8 cellular contexts compared by ENCODE assay signal in the genomic region with DNA sequence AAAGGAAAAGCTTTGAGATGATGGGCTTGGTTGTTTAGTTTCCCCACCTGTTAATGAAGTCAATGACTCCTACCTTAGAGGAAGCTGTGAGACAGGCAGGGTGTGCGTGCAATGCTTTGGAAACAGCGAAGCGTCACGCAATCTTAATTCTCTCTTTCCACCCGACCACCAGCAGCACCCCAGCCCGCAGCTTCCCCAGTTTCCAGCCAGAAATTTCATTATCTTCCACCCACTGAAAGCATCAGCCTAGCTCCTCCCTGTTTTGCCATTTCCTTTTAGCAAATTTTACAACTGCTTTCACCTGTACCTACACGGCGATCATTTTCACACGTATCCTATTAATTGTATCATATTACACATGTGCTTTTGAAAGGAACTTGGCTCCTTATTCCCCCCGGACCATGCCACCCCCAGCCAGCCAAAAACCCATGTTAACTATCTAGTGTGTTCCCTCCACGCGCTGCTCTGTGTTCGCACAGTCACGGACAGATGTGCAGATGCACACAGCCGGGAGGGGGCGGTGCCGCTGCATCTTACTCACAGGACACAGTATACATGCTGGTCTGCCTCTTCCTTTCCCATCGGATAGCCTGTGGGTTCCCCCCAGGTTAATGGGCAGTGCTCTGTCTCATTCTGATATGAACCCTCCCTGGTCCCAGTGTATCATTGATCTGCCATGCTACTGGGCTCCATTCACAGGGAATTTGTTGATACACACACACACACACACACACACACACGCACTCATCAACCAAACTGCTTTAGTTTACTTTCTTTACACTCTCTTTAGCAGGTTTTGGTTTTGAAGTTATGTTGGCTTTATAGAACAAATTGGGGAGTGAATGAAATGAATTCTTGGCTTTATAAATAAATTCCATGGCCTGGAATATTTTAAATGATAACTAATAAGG. TPM values are rescaled to one million over a fixed set of nuclear protein-coding genes. Genes with fewer than 3 reads are reported as not detected.
DNase-seq lines count a peak whose midpoint lies in the region; ATAC-seq and TF ChIP-seq lines count a peak whose summit lies in the region.

No MANE protein-coding gene starts in this region.

- H3K4me1 Mint-ChIP-seq in activated CD4-positive, alpha-beta T cell treated with anti-CD3 and anti-CD28 coated beads, Interleukin-2, amount 10 ng/mL, durations not matched to agents 24 days and 14 days = peaks cover 7% of the 10 kb centered on the region
- peaks cover 0 to 5% (median 0%) of the 10 kb centered on the region in 7 donors for H3K4me1 Mint-ChIP-seq in naive thymus-derived CD4-positive, alpha-beta T cell

- TF ChIP-seq CTCF in GM12874 (IDR thresholded peaks at IDR 0.05; ENCODE audit: insufficient read depth, low read depth, low read length) (peak; percentile 69), tibial artery (IDR thresholded peaks at IDR 0.05) (peak; percentile 6 to 28)

- no peak overlapping the region for H3K9ac ChIP-seq in duodenal mucosa (ENCODE audit: low read depth in 1 of 2, low read length in 2 of 2)

- H3K4me1 ChIP-seq in duodenal mucosa (ENCODE audit: control insufficient read depth in 1 of 2, insufficient read depth in 2 of 2, low read length in 2 of 2) = no peaks in the 10 kb centered on the region
- H3K4me1 ChIP-seq in naive thymus-derived CD4-positive, alpha-beta T cell (ENCODE audit: control insufficient read depth in 2 of 2, insufficient read depth in 2 of 2, low read length in 2 of 2) = no peaks in the 10 kb centered on the region
- peaks cover 0 to 29% (median 16%) of the 10 kb centered on the region in 4 donors for H3K4me1 ChIP-seq in tibial artery

- H3K4me3 ChIP-seq in duodenal mucosa (ENCODE audit: low read depth in 1 of 2, low read length in 2 of 2) = peak overlapping the region; percentile 54 to 62
- H3K4me3 ChIP-seq in naive thymus-derived CD4-positive, alpha-beta T cell (ENCODE audit: low read length) = no peak overlapping the region
- no peak overlapping the region for H3K4me3 ChIP-seq in tibial artery

- CTCF ChIA-PET in naive thymus-derived CD4-positive, alpha-beta T cell (lab: Charles Lee) = interaction anchor here (0.7 to 1.4 kb wide), 3 partner anchors 281 to 452 kb away, joined by 3 to 13 read pairs (median 4); no protein-coding TSS in a partner anchor

- POLR2A ChIA-PET in naive thymus-derived CD4-positive, alpha-beta T cell (lab: Charles Lee) = no interaction called here

- H3K27ac ChIP-seq in duodenal mucosa (ENCODE audit: low read depth, low read length) (no peak overlapping the region), tibial artery (no peak overlapping the region)
- no peak overlapping the region for H3K27ac ChIP-seq in naive thymus-derived CD4-positive, alpha-beta T cell (ENCODE audit: low read depth, low read length)

- H3K36me3 ChIP-seq in duodenal mucosa (ENCODE audit: control insufficient read depth in 1 of 2, insufficient read depth in 2 of 2, low read length in 2 of 2) (no peaks in the 10 kb centered on the region), tibial artery (no peaks in the 10 kb centered on the region)
- no peaks in the 10 kb centered on the region for H3K36me3 ChIP-seq in naive thymus-derived CD4-positive, alpha-beta T cell (ENCODE audit: control insufficient read depth in 2 of 3, insufficient read depth in 3 of 3, low read length in 3 of 3)

- H3K36me3 Mint-ChIP-seq in activated CD4-positive, alpha-beta T cell treated with anti-CD3 and anti-CD28 coated beads, Interleukin-2, amount 10 ng/mL, durations not matched to agents 24 days and 14 days (ENCODE audit: low read depth) = no peaks in the 10 kb centered on the region
- no peaks in the 10 kb centered on the region for H3K36me3 Mint-ChIP-seq in naive thymus-derived CD4-positive, alpha-beta T cell

- H3K27me3 ChIP-seq in duodenal mucosa (ENCODE audit: control insufficient read depth in 1 of 2, insufficient read depth in 2 of 2, low read length in 2 of 2) (no peaks in the 10 kb centered on the region), tibial artery (no peaks in the 10 kb centered on the region)
- no peaks in the 10 kb centered on the region for H3K27me3 ChIP-seq in naive thymus-derived CD4-positive, alpha-beta T cell (ENCODE audit: control insufficient read depth in 2 of 2, insufficient read depth in 2 of 2, low read length in 2 of 2)

- peak; percentile 85 for ATAC-seq in HG03135 (IDR thresholded peaks at IDR 0.05; ENCODE audit: unreplicated experiment)
- ATAC-seq in naive thymus-derived CD4-positive, alpha-beta T cell = peak; percentile 89
- no peak for ATAC-seq in HG03108 (IDR thresholded peaks at IDR 0.05; ENCODE audit: unreplicated experiment)

- no peaks in the 10 kb centered on the region for H3K27me3 Mint-ChIP-seq in activated CD4-positive, alpha-beta T cell treated with anti-CD3 and anti-CD28 coated beads, Interleukin-2, amount 10 ng/mL, durations not matched to agents 24 days and 14 days
- peaks cover 0 to 4% (median 0%) of the 10 kb centered on the region in 5 donors for H3K27me3 Mint-ChIP-seq in naive thymus-derived CD4-positive, alpha-beta T cell

- H3K4me3 Mint-ChIP-seq in activated CD4-positive, alpha-beta T cell treated with anti-CD3 and anti-CD28 coated beads, Interleukin-2, amount 10 ng/mL, durations not matched to agents 24 days and 14 days = peak overlapping the region; percentile 76
- H3K4me3 Mint-ChIP-seq in naive thymus-derived CD4-positive, alpha-beta T cell = peak overlapping the region; percentile 66 to 85 (median 77)

- H3K9me3 ChIP-seq in duodenal mucosa (ENCODE audit: control insufficient read depth in 1 of 2, low read length in 2 of 2) (no peaks in the 10 kb centered on the region), tibial artery (no peaks in the 10 kb centered on the region)
- H3K9me3 ChIP-seq in naive thymus-derived CD4-positive, alpha-beta T cell (ENCODE audit: control insufficient read depth in 2 of 3, low read length in 3 of 3) = no peaks in the 10 kb centered on the region

- H3K9me3 Mint-ChIP-seq in activated CD4-positive, alpha-beta T cell treated with anti-CD3 and anti-CD28 coated beads, Interleukin-2, amount 10 ng/mL, durations not matched to agents 24 days and 14 days = no peaks in the 10 kb centered on the region
- peaks cover 0 to 3% (median 0%) of the 10 kb centered on the region in 11 donors for H3K9me3 Mint-ChIP-seq in naive thymus-derived CD4-positive, alpha-beta T cell

- H3K27ac Mint-ChIP-seq in activated CD4-positive, alpha-beta T cell treated with anti-CD3 and anti-CD28 coated beads, Interleukin-2, amount 10 ng/mL, durations not matched to agents 24 days and 14 days = no peak overlapping the region
- H3K27ac Mint-ChIP-seq in naive thymus-derived CD4-positive, alpha-beta T cell = peak overlapping the region in 2 of 9 donors; percentile 10 to 39

- intact Hi-C loops in activated CD4-positive, alpha-beta T cell treated with anti-CD3 and anti-CD28 coated beads, Interleukin-2, amount 10 ng/mL, durations not matched to agents 24 days and 14 days (cut with micrococcal nuclease) = loop anchor here (5.0 kb wide), 2 partner anchors 280 to 450 kb away; a partner anchor contains a TSS
- intact Hi-C loops in naive thymus-derived CD4-positive, alpha-beta T cell (cut with micrococcal nuclease) = loop anchor here (1.0 to 5.0 kb wide), 3 partner anchors 220 to 452 kb away; a partner anchor contains a TSS
- intact Hi-C loops in tibial artery (cut with DNase I; ENCODE audit: low total_unique reads) = no loop called here

- DNase-seq in NCI-H446 treated with DMSO at 0.1 percent for 48 hours (lab: John Stamatoyannopoulos, UW) (peak; percentile 3), tibial artery (no peak)
- DNase-seq in activated CD4-positive, alpha-beta T cell treated with anti-CD3 and anti-CD28 coated beads, Interleukin-2, amount 10 ng/mL, durations not matched to agents 24 days and 14 days = peak; percentile 85
- DNase-seq in naive thymus-derived CD4-positive, alpha-beta T cell = peak; percentile 15 to 46 (median 32)

RNA-seq across cellular contexts. Expression of a gene that starts 22.4 kb away (rescaled TPM):
- not detected in 2 replicates for total RNA-seq in activated CD4-positive, alpha-beta T cell treated with anti-CD3 and anti-CD28 coated beads, Interleukin-2, amount 10 ng/mL, durations not matched to agents 24 days and 14 days
- total RNA-seq in naive thymus-derived CD4-positive, alpha-beta T cell = not detected
- polyA plus RNA-seq in naive thymus-derived CD4-positive, alpha-beta T cell = not detected

Comparison
In these comparisons a context has a peak if more than half of its experiments do, and no peak if none do; other contexts are left out.
1. DNase-seq: peak in NCI-H446 treated with DMSO at 0.1 percent for 48 hours (single experiment), activated CD4-positive, alpha-beta T cell treated with anti-CD3 and anti-CD28 coated beads, Interleukin-2, amount 10 ng/mL, durations not matched to agents 24 days and 14 days (single experiment) and naive thymus-derived CD4-positive, alpha-beta T cell (9 of 9); none in tibial artery (0 of 2).
2. H3K4me3 ChIP-seq: peak in duodenal mucosa (2 of 2); none in naive thymus-derived CD4-positive, alpha-beta T cell (single experiment) and tibial artery (0 of 2).